In genomic region chr12:51270067-51270846, GRCh38 we compare ENCODE assay signal across 8 cellular contexts.
A peak's percentile ranks its signal among the peaks of the same experiment; 100 is the strongest.
DNase-seq lines count a peak whose midpoint lies in the region; ATAC-seq and TF ChIP-seq lines count a peak whose summit lies in the region.

A gene with protein sequence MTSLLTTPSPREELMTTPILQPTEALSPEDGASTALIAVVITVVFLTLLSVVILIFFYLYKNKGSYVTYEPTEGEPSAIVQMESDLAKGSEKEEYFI (minus strand): TSS chr12:51270415. CDS start chr12:51269278, 1,137 bp downstream.

- peak; percentile 60 for ATAC-seq in GM21786 (IDR thresholded peaks at IDR 0.05; ENCODE audit: unreplicated experiment)

- H3K4me3 ChIP-seq in WI38 (ENCODE audit: low read depth, low read length) (peak within 1 kb of the TSS; percentile 66), choroid plexus epithelial cell (ENCODE audit: low read depth, low read length) (peak within 1 kb of the TSS; percentile 78)

- TF ChIP-seq CTCF in WI38 (IDR thresholded peaks at IDR 0.05; ENCODE audit: low read depth, low read length) (no peak), choroid plexus epithelial cell (conservative IDR thresholded peaks at IDR 0.05; ENCODE audit: low read depth, low read length) (no peak)

- DNase-seq in ELF-1 (ENCODE audit: low read depth, low spot score), result peak; percentile 85
- peak; percentile 83 for DNase-seq in LoVo (ENCODE audit: low spot score)
- peak; percentile 36 for DNase-seq in choroid plexus epithelial cell (ENCODE audit: low read depth)
- peak; percentile 92 for DNase-seq in left kidney (ENCODE audit: low read depth, low spot score)
- DNase-seq in stimulated activated CD4-positive, alpha-beta T cell treated with anti-CD3 and anti-CD28 coated beads, TNF-alpha, amount 100 ng/mL, for 4 hours (ENCODE audit: low read depth in 3 of 3), result peak; percentile 8 to 27 (median 23)
- no peak for DNase-seq in middle frontal gyrus (ENCODE audit: extremely low spot score, low spot score)
